Comparison of ENCODE assay signal across 1 cellular context in the genomic region with DNA sequence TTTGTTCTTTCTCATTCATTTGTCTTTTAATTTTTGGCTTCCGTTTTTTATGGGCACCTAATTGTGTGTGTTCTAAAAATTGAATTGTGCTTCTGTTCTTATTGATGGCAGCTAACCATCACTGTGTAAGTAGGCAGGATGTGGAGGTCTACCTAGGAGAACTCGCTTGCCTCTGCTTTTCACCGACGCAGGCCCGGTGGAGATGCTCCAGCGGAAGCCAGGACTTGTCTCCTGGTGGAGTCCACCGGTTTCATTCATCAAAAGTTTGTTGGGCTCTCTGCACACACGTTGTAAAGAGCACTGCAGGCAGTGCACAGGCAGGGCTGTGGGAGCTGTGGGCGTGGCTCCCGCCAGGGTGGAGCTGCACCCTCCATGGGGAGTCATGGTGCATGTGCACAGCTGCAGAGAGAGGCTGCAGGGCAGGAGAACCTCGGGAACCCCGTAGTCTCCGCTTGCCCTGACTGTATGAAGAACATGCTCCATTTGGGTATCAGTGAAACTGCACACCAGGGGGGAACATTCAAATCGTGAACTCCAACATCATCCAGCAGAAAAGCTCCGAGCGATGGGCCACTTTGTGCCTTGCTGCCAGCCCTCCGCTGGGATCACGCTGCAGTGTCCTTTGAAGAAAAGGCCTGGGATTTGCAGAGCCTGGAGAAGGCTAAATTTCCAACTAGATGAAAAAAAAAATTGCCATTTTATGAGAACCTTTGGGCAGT.
TF ChIP-seq lines count a peak whose summit lies in the region.

No MANE protein-coding gene starts in this region.

TF ChIP-seq in H1, 55 proteins besides CTCF, POLR2A, EP300 and RAD21:
- no peak for TF ChIP-seq CTBP2 (IDR thresholded peaks at IDR 0.05; ENCODE audit: borderline replicate concordance, insufficient read depth, insufficient read length, low read length)
- TF ChIP-seq, protein P1, sequence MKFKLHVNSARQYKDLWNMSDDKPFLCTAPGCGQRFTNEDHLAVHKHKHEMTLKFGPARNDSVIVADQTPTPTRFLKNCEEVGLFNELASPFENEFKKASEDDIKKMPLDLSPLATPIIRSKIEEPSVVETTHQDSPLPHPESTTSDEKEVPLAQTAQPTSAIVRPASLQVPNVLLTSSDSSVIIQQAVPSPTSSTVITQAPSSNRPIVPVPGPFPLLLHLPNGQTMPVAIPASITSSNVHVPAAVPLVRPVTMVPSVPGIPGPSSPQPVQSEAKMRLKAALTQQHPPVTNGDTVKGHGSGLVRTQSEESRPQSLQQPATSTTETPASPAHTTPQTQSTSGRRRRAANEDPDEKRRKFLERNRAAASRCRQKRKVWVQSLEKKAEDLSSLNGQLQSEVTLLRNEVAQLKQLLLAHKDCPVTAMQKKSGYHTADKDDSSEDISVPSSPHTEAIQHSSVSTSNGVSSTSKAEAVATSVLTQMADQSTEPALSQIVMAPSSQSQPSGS (IDR thresholded peaks at IDR 0.05; ENCODE audit: low read length) = no peak
- no peak for TF ChIP-seq PHF8 (conservative IDR thresholded peaks at IDR 0.05; ENCODE audit: low read depth, low read length)
- TF ChIP-seq SRF (IDR thresholded peaks at IDR 0.05; ENCODE audit: low read depth, low read length) = no peak
- TF ChIP-seq FOSL1 (IDR thresholded peaks at IDR 0.05; ENCODE audit: insufficient read depth, low read depth, low read length) = no peak
- TF ChIP-seq SUZ12 (IDR thresholded peaks at IDR 0.05; ENCODE audit: low read length) = no peak
- no peak for TF ChIP-seq RFX5 (IDR thresholded peaks at IDR 0.05; ENCODE audit: borderline replicate concordance, low read depth, low read length)
- no peak for TF ChIP-seq CBX8 (IDR thresholded peaks at IDR 0.05; ENCODE audit: borderline replicate concordance, low read depth, low read length)
- TF ChIP-seq SAP30 (IDR thresholded peaks at IDR 0.05; ENCODE audit: insufficient read depth, insufficient replicate concordance, low read length) = no peak
- no peak for TF ChIP-seq TBP (IDR thresholded peaks at IDR 0.05; ENCODE audit: low read depth, low read length)
- no peak for TF ChIP-seq MAFK (IDR thresholded peaks at IDR 0.05; ENCODE audit: low read depth, low read length)
- TF ChIP-seq CHD2 (IDR thresholded peaks at IDR 0.05; ENCODE audit: low read length) = no peak
